In the genomic region with DNA sequence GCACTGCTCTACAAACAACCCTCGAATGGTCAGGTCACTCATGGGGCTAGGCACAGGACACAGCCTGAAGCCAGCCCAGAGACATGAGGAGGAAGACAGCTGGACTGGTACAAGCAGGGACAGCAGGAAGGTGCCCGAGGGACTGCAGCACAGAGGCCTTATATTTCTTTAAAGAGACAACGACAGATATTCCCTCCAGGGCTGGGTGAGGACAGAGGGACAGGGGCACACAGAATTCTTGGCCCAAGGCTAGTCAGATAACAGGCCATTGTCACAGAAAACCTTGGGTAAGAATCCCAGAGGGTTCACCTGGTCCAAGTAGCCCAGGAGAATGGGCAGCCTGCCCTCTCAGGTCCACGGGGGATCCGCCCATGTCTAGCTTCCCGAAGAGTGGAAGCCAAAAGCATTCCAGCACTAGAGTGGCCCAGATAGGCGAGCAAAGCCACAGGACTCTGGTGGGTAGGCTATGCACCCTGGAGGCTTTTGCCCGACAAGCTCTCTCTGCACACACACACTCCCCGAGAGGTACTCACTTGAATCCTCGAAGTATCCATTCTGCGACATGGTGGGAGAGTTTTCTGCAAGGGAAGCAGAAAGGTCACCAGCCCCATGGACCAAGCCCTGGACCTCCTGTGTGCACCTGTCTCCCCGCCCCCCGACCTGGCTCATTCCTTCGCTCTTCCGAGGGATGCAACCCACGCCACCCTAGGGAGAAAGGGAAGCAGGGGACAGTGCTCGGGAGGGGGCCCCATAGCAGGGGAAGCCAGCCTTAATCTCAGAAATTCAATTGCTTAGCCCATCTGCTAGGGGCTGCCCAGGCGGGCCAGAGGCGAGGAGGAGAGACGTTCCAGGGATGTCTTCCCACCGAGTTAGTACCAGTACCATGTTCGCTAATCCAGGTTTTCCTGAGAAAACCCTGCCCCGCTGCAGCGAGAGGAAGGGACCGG, we compare ENCODE assay signal across 1 cellular context.
TF ChIP-seq lines count a peak whose summit lies in the region.

No MANE protein-coding gene starts in this region.

TF ChIP-seq in HCT116, 20 proteins besides CTCF, POLR2A, EP300 and RAD21:
- TF ChIP-seq FOSL1 (IDR thresholded peaks at IDR 0.05; ENCODE audit: low read depth): no peak
- no peak for TF ChIP-seq SIN3A (IDR thresholded peaks at IDR 0.05; ENCODE audit: low read depth)
- no peak for TF ChIP-seq EZH2 (IDR thresholded peaks at IDR 0.05)
- TF ChIP-seq ZNF274 (IDR thresholded peaks at IDR 0.05; ENCODE audit: low read depth, low read length): no peak
- no peak for TF ChIP-seq TCF7L2 (IDR thresholded peaks at IDR 0.05; ENCODE audit: borderline replicate concordance, extremely low read depth, insufficient read depth, insufficient read length)
TF ChIP-seq in HCT116: peak in this region for 0.
